11 cellular contexts compared by ENCODE assay signal in genomic region chr3:73623316-73623715, GRCh38. TPM values are rescaled to one million over a fixed set of nuclear protein-coding genes. Genes with fewer than 3 reads are reported as not detected.
DNase-seq lines count a peak whose midpoint lies in the region; ATAC-seq and TF ChIP-seq lines count a peak whose summit lies in the region.
"Had no signal": no experiment of that assay in that cellular context is flagged by ENCODE, and none has a peak within 500 bp of the region (broad histone marks: within the 10 kb centered on the region; RNA-seq: fewer than 3 reads in every experiment).

No MANE protein-coding gene starts in this region.

- no peaks in the 10 kb centered on the region for H3K36me3 Mint-ChIP-seq in Caco-2 (ENCODE audit: insufficient read depth, unreplicated experiment)
- no peaks in the 10 kb centered on the region for H3K36me3 Mint-ChIP-seq in effector memory CD8-positive, alpha-beta T cell (ENCODE audit: insufficient read depth)
- H3K36me3 Mint-ChIP-seq: CD8-positive, alpha-beta T cell had no signal

- H4K8ac ChIP-seq in mesendoderm (ENCODE audit: low read depth, low read length) = no peak overlapping the region

- intact Hi-C loops in Caco-2 (cut with micrococcal nuclease; ENCODE audit: unreplicated experiment) = loop anchor here (5.0 to 10.0 kb wide), 2 partner anchors 141 to 224 kb away; no protein-coding TSS in a partner anchor

- H3K79me1 ChIP-seq in mesendoderm (ENCODE audit: low read length) = no peaks in the 10 kb centered on the region

- no CpG with 5 or more reads among the region's 3 CpGs for WGBS in mesendoderm (ENCODE audit: extremely low coverage, insufficient coverage, low lambda C conversion rate)

- H3K56ac ChIP-seq in mesendoderm (ENCODE audit: low read length) = no peak overlapping the region

- no peak overlapping the region for H2BK120ac ChIP-seq in mesendoderm (ENCODE audit: low read depth, low read length)

- POLR2A ChIA-PET in Caco-2 (lab: Charles Lee) = interaction anchor here (1.3 kb wide), 1 partner anchor 9 kb away, joined by 3 read pairs; no protein-coding TSS in a partner anchor

- in situ Hi-C loops in astrocyte of the spinal cord (cut with HindIII; ENCODE audit: low sequenced_read_pairs) = no loop called here

- no peak overlapping the region for H3K23ac ChIP-seq in mesendoderm (ENCODE audit: low read length)

- H3K27ac ChIP-seq in right atrium auricular region (peak overlapping the region; percentile 89 to 96), mesendoderm (ENCODE audit: low read depth, low read length) (no peak overlapping the region)

- no peaks in the 10 kb centered on the region for H3K27me3 ChIP-seq in Caco-2 (replicated peaks; ENCODE audit: control insufficient read depth, insufficient read depth, low read length)
- no peaks in the 10 kb centered on the region for H3K27me3 ChIP-seq in right atrium auricular region
- no peaks in the 10 kb centered on the region for H3K27me3 ChIP-seq in mesendoderm (ENCODE audit: insufficient read depth, low read length, poor library complexity)

- no peak overlapping the region for H2BK5ac ChIP-seq in mesendoderm (ENCODE audit: low read length)

- CTCF ChIA-PET in Caco-2 (lab: Charles Lee) = interaction anchor here (0.9 to 1.7 kb wide), 3 partner anchors 9 to 115 kb away, joined by 3 to 8 read pairs (median 5); no protein-coding TSS in a partner anchor

- H3K27ac Mint-ChIP-seq in Caco-2 (ENCODE audit: unreplicated experiment) = no peak overlapping the region
- H3K27ac Mint-ChIP-seq in effector memory CD8-positive, alpha-beta T cell = no peak overlapping the region
- H3K27ac Mint-ChIP-seq: activated T-cell treated with anti-CD3 and anti-CD28 coated beads, Interleukin-2, amount 50 U/mL, for 24 hours; CD8-positive, alpha-beta T cell had no signal

- no peak overlapping the region for H3K18ac ChIP-seq in mesendoderm (ENCODE audit: low read length)

- ATAC-seq in effector memory CD8-positive, alpha-beta T cell (replicated peaks) = no peak
- no peak for ATAC-seq in GM21723 (IDR thresholded peaks at IDR 0.05; ENCODE audit: unreplicated experiment)
- ATAC-seq: CD8-positive, alpha-beta T cell had no signal

- no peaks in the 10 kb centered on the region for H3K79me2 ChIP-seq in mesendoderm (ENCODE audit: control insufficient read depth, insufficient read depth, low read length)

- H2AK5ac ChIP-seq in mesendoderm (ENCODE audit: low read length) = no peak overlapping the region

- H3K9me3 Mint-ChIP-seq in Caco-2 (ENCODE audit: unreplicated experiment) = no peaks in the 10 kb centered on the region
- H3K9me3 Mint-ChIP-seq in effector memory CD8-positive, alpha-beta T cell = peaks cover 0 to 3% of the 10 kb centered on the region in 2 donors
- H3K9me3 Mint-ChIP-seq: activated T-cell treated with anti-CD3 and anti-CD28 coated beads, Interleukin-2, amount 50 U/mL, for 24 hours; CD8-positive, alpha-beta T cell had no signal

- H3K4me3 ChIP-seq in Caco-2 (ENCODE audit: low read depth, low read length) (peak overlapping the region; percentile 68), astrocyte of the spinal cord (ENCODE audit: low read depth, low read length) (peak overlapping the region; percentile 63), right atrium auricular region (peak overlapping the region; percentile 62), retinal pigment epithelial cell (ENCODE audit: low read length) (peak overlapping the region; percentile 67), mesendoderm (ENCODE audit: low read length) (no peak overlapping the region)

- DNase-seq in Caco-2 = no peak
- DNase-seq in astrocyte of the spinal cord (ENCODE audit: low read depth, low spot score) = no peak
- DNase-seq in right atrium auricular region (ENCODE audit: low spot score) = no peak
- no peak for DNase-seq in retinal pigment epithelial cell (ENCODE audit: low read depth)
- no peak for DNase-seq in SKM-1 treated with dmso at 0.1 percent for 144 hours (lab: John Stamatoyannopoulos, UW; ENCODE audit: unreplicated experiment)
- DNase-seq in effector memory CD8-positive, alpha-beta T cell = no peak
- DNase-seq in mesendoderm = no peak
- DNase-seq: activated T-cell treated with anti-CD3 and anti-CD28 coated beads, Interleukin-2, amount 50 U/mL, for 24 hours; CD8-positive, alpha-beta T cell; stimulated activated CD8-positive, alpha-beta memory T cell treated with anti-CD3 and anti-CD28 coated beads, Interleukin-4, amount 100 ng/mL, for 48 hours had no signal

- no peak overlapping the region for H4K5ac ChIP-seq in mesendoderm (ENCODE audit: low read length)

- H3K4me3 Mint-ChIP-seq in Caco-2 (ENCODE audit: unreplicated experiment) = peak overlapping the region; percentile 86
- no peak overlapping the region for H3K4me3 Mint-ChIP-seq in effector memory CD8-positive, alpha-beta T cell
- H3K4me3 Mint-ChIP-seq: activated T-cell treated with anti-CD3 and anti-CD28 coated beads, Interleukin-2, amount 50 U/mL, for 24 hours; CD8-positive, alpha-beta T cell had no signal

- H3K9ac ChIP-seq in mesendoderm (ENCODE audit: low read length) = no peak overlapping the region

- no peak overlapping the region for H3K4me2 ChIP-seq in mesendoderm (ENCODE audit: low read length)

- TSS peak; percentile 49 for BruUV-seq in Caco-2 (replicated peaks; lab: Mats Ljungman, UMichigan)

- no peak overlapping the region for H2BK15ac ChIP-seq in mesendoderm (replicated peaks; ENCODE audit: low read depth)

- TF ChIP-seq CTCF in Caco-2 (IDR thresholded peaks at IDR 0.05; ENCODE audit: insufficient read depth in 1 of 2, low read depth in 1 of 2, low read length in 1 of 2, severe bottlenecking in 1 of 2, unreplicated experiment in 1 of 2) (no peak), astrocyte of the spinal cord (IDR thresholded peaks at IDR 0.05; ENCODE audit: low read depth, low read length) (no peak), right atrium auricular region (IDR thresholded peaks at IDR 0.05) (no peak), retinal pigment epithelial cell (conservative IDR thresholded peaks at IDR 0.05; ENCODE audit: low read depth, low read length) (no peak)

- H3K9me3 ChIP-seq in Caco-2 = no peaks in the 10 kb centered on the region
- H3K9me3 ChIP-seq in right atrium auricular region = no peaks in the 10 kb centered on the region

- H3K36me3 ChIP-seq in Caco-2 (ENCODE audit: control insufficient read depth, insufficient read depth, low read length) = no peaks in the 10 kb centered on the region; the same call in none of the 2 replicates
- no peaks in the 10 kb centered on the region for H3K36me3 ChIP-seq in right atrium auricular region
- H3K36me3 ChIP-seq in mesendoderm (ENCODE audit: control insufficient read depth, insufficient read depth, low read length) = no peaks in the 10 kb centered on the region

- peaks cover 23% of the 10 kb centered on the region for H3K4me1 Mint-ChIP-seq in Caco-2 (ENCODE audit: low read depth, unreplicated experiment)
- no peaks in the 10 kb centered on the region for H3K4me1 Mint-ChIP-seq in effector memory CD8-positive, alpha-beta T cell (ENCODE audit: low read depth in 2 of 2)

- H3K27me3 Mint-ChIP-seq in Caco-2 (ENCODE audit: insufficient read depth, unreplicated experiment) = no peaks in the 10 kb centered on the region
- H3K27me3 Mint-ChIP-seq in effector memory CD8-positive, alpha-beta T cell = no peaks in the 10 kb centered on the region

- H3K4me1 ChIP-seq in Caco-2 (peaks cover 26% of the 10 kb centered on the region), right atrium auricular region (peaks cover 0 to 72% of the 10 kb centered on the region in 2 donors), mesendoderm (ENCODE audit: control insufficient read depth, low read depth, low read length) (no peaks in the 10 kb centered on the region)

- H3K4ac ChIP-seq in mesendoderm (ENCODE audit: low read depth, low read length) = no peak overlapping the region

RNA-seq across cellular contexts. Expression of gene PDZRN3, which starts 1.4 kb away (rescaled TPM):
- total RNA-seq in Caco-2 (2022) (12.5 and 13.6 TPM in 2 replicates), right atrium auricular region (10 to 100 TPM; 66.8 to 87.4 TPM)
- 8.4 TPM for polyA plus RNA-seq in mesendoderm (2013, experiment 1 of 2)
- polyA plus RNA-seq in mesendoderm (2013, experiment 2 of 2) = 9.0 TPM
- total RNA-seq: CD8-positive, alpha-beta T cell had no signal
